20 cellular contexts compared by ENCODE assay signal in genomic region chr5:83583859-83584258, GRCh38.
DNase-seq lines count a peak whose midpoint lies in the region; ATAC-seq, FAIRE-seq and TF ChIP-seq lines count a peak whose summit lies in the region.
"Had no signal": no experiment of that assay in that cellular context is flagged by ENCODE, and none has a peak within 500 bp of the region (broad histone marks: within the 10 kb centered on the region; RNA-seq: fewer than 3 reads in every experiment).

No MANE protein-coding gene starts in this region.

- no peak overlapping the region; the same call in 1 of the 2 replicates for H2AFZ ChIP-seq in SK-N-SH (ENCODE audit: low read depth)
- no peak overlapping the region for H2AFZ ChIP-seq in astrocyte (ENCODE audit: low read depth, low read length)
- H2AFZ ChIP-seq: hepatocyte had no signal

- peaks cover 9% of the 10 kb centered on the region for H3K4me1 Mint-ChIP-seq in astrocyte (ENCODE audit: low read depth, unreplicated experiment)
- H3K4me1 Mint-ChIP-seq in activated CD4-positive, alpha-beta memory T cell treated with anti-CD3 and anti-CD28 coated beads, Interleukin-2, amount 10 ng/mL, durations not matched to agents 7 days and 5 days = no peaks in the 10 kb centered on the region
- H3K4me1 Mint-ChIP-seq: nephron progenitor cell had no signal

- ATAC-seq in SK-N-SH treated with all-trans-retinoic acid at 6 μM for 48 hours = no peak
- ATAC-seq: stimulated activated naive CD8-positive, alpha-beta T cell treated with anti-CD3 and anti-CD28 coated beads, Interleukin-15, Interleukin-2, amounts not matched to agents 100 U/mL and 50 U/mL, for 24 hours had no signal

- H3K36me3 ChIP-seq in SK-N-SH (replicated peaks in 1 of 2; ENCODE audit: control insufficient read depth in 1 of 2, insufficient read depth in 2 of 2, low read length in 1 of 2) (peaks cover 34 to 60% of the 10 kb centered on the region in 2 experiments), astrocyte (ENCODE audit: insufficient read depth, low read length) (peaks cover 35% of the 10 kb centered on the region), sigmoid colon (no peaks in the 10 kb centered on the region)

- H3K36me3 Mint-ChIP-seq in astrocyte (ENCODE audit: low read depth, unreplicated experiment) = peaks cover 27% of the 10 kb centered on the region
- H3K36me3 Mint-ChIP-seq in activated CD4-positive, alpha-beta memory T cell treated with anti-CD3 and anti-CD28 coated beads, Interleukin-2, amount 10 ng/mL, durations not matched to agents 7 days and 5 days (ENCODE audit: low read depth) = no peaks in the 10 kb centered on the region

- no peak for TF ChIP-seq CTCF in SK-N-SH (IDR thresholded peaks at IDR 0.05)
- TF ChIP-seq CTCF in astrocyte (IDR thresholded peaks at IDR 0.05; ENCODE audit: insufficient read depth, low read depth, low read length) = no peak
- TF ChIP-seq CTCF in sigmoid colon (IDR thresholded peaks at IDR 0.05) = no peak

- no peak overlapping the region for H3K4me2 ChIP-seq in SK-N-SH
- peak overlapping the region; percentile 13 for H3K4me2 ChIP-seq in astrocyte (ENCODE audit: low read length)
- H3K4me2 ChIP-seq: hepatocyte had no signal

- H3F3A ChIP-seq in SK-N-SH (replicated peaks; ENCODE audit: insufficient read depth) = peaks cover 56% of the 10 kb centered on the region

- peaks cover 3% of the 10 kb centered on the region for H3K9me3 Mint-ChIP-seq in astrocyte (ENCODE audit: unreplicated experiment)
- no peaks in the 10 kb centered on the region for H3K9me3 Mint-ChIP-seq in activated CD4-positive, alpha-beta memory T cell treated with anti-CD3 and anti-CD28 coated beads, Interleukin-2, amount 10 ng/mL, durations not matched to agents 7 days and 5 days
- H3K9me3 Mint-ChIP-seq: nephron progenitor cell had no signal

- peak overlapping the region in 1 of 2 experiments; percentile 25; a peak in 1 of 4 replicates for H3K27ac ChIP-seq in SK-N-SH (ENCODE audit: low read depth in 2 of 2, low read length in 1 of 2)
- no peak overlapping the region for H3K27ac ChIP-seq in astrocyte (ENCODE audit: low read depth, low read length)
- H3K27ac ChIP-seq in sigmoid colon = no peak overlapping the region
- H3K27ac ChIP-seq: hepatocyte, SJSA1 had no signal

- H3K4me1 ChIP-seq in SK-N-SH (ENCODE audit: control insufficient read depth in 1 of 2, insufficient read depth in 2 of 2, low read depth in 1 of 2, low read length in 1 of 2) (peaks cover 0 to 18% of the 10 kb centered on the region in 2 experiments; a peak in 2 of 4 replicates), astrocyte (ENCODE audit: insufficient read depth, low read length) (peaks cover 13% of the 10 kb centered on the region), sigmoid colon (no peaks in the 10 kb centered on the region)

- no peak for TF ChIP-seq RAD21 in SK-N-SH (IDR thresholded peaks at IDR 0.05; ENCODE audit: low read length)

- no peaks in the 10 kb centered on the region for H4K20me1 ChIP-seq in SK-N-SH (ENCODE audit: insufficient read depth)
- no peaks in the 10 kb centered on the region for H4K20me1 ChIP-seq in astrocyte (ENCODE audit: insufficient read depth, low read length)

- no peaks in the 10 kb centered on the region for H3K9me3 ChIP-seq in SK-N-SH
- no peaks in the 10 kb centered on the region for H3K9me3 ChIP-seq in astrocyte (ENCODE audit: insufficient read depth, low read depth, low read length)
- H3K9me3 ChIP-seq in sigmoid colon = no peaks in the 10 kb centered on the region
- H3K9me3 ChIP-seq: SJSA1 had no signal

- no peak overlapping the region for H3K27ac Mint-ChIP-seq in astrocyte (ENCODE audit: unreplicated experiment)
- H3K27ac Mint-ChIP-seq in activated CD4-positive, alpha-beta memory T cell treated with anti-CD3 and anti-CD28 coated beads, Interleukin-2, amount 10 ng/mL, durations not matched to agents 7 days and 5 days = no peak overlapping the region

- no peak for TF ChIP-seq POLR2A in sigmoid colon (IDR thresholded peaks at IDR 0.05)

- FAIRE-seq in astrocyte (lab: Jason Lieb, UNC) = peak; percentile 67

- POLR2A ChIA-PET in SK-N-SH (lab: Yijun Ruan, JAX) = no interaction called here
- POLR2A ChIA-PET in activated CD4-positive, alpha-beta memory T cell treated with anti-CD3 and anti-CD28 coated beads, Interleukin-2, amount 10 ng/mL, durations not matched to agents 7 days and 5 days (lab: Charles Lee) = no interaction called here

- H3K4me3 ChIP-seq in SK-N-SH (ENCODE audit: low read depth in 2 of 2, low read length in 1 of 2) (no peak overlapping the region), astrocyte (ENCODE audit: insufficient read depth, low read depth, low read length) (no peak overlapping the region), sigmoid colon (no peak overlapping the region)
- H3K4me3 ChIP-seq: hepatocyte, SJSA1 had no signal

- TF ChIP-seq EP300 in SK-N-SH (IDR thresholded peaks at IDR 0.05; ENCODE audit: borderline replicate concordance in 1 of 2, low read depth in 1 of 2, low read length in 1 of 2) (no peak), sigmoid colon (IDR thresholded peaks at IDR 0.05) (no peak)

- CTCF ChIA-PET in SK-N-SH (lab: Yijun Ruan, JAX) = no interaction called here
- CTCF ChIA-PET in activated CD4-positive, alpha-beta memory T cell treated with anti-CD3 and anti-CD28 coated beads, Interleukin-2, amount 10 ng/mL, durations not matched to agents 7 days and 5 days (lab: Charles Lee) = no interaction called here

- H3K27me3 Mint-ChIP-seq in astrocyte (ENCODE audit: low read depth, unreplicated experiment) = no peaks in the 10 kb centered on the region
- no peaks in the 10 kb centered on the region for H3K27me3 Mint-ChIP-seq in activated CD4-positive, alpha-beta memory T cell treated with anti-CD3 and anti-CD28 coated beads, Interleukin-2, amount 10 ng/mL, durations not matched to agents 7 days and 5 days

- H3K4me3 Mint-ChIP-seq in astrocyte (ENCODE audit: unreplicated experiment) = no peak overlapping the region
- H3K4me3 Mint-ChIP-seq in activated CD4-positive, alpha-beta memory T cell treated with anti-CD3 and anti-CD28 coated beads, Interleukin-2, amount 10 ng/mL, durations not matched to agents 7 days and 5 days = no peak overlapping the region
- H3K4me3 Mint-ChIP-seq: nephron progenitor cell had no signal

- no peaks in the 10 kb centered on the region for H3K79me2 ChIP-seq in SK-N-SH (ENCODE audit: insufficient read depth)
- H3K79me2 ChIP-seq in astrocyte (ENCODE audit: insufficient read depth, low read length) = no peaks in the 10 kb centered on the region
- H3K79me2 ChIP-seq: hepatocyte had no signal

- no peak for DNase-seq in SK-N-SH
- DNase-seq in astrocyte (ENCODE audit: low read depth) = peak; percentile 66
- DNase-seq in fibroblast of peridontal ligament (ENCODE audit: extremely low read depth) = peak; percentile 88
- DNase-seq in stromal cell of bone marrow (ENCODE audit: low read depth) = peak; percentile 40
- DNase-seq in activated CD4-positive, alpha-beta memory T cell treated with anti-CD3 and anti-CD28 coated beads, Interleukin-2, amount 10 ng/mL, durations not matched to agents 7 days and 5 days = no peak
- DNase-seq in sigmoid colon = no peak
- no peak for DNase-seq in NCI-H526 treated with DMSO at 0.1 percent for 48 hours (lab: John Stamatoyannopoulos, UW)
- DNase-seq: 8988T; activated CD4-positive, alpha-beta T cell treated with anti-CD3 and anti-CD28 coated beads for 1 hour; activated effector memory CD4-positive, alpha-beta T cell treated with Interleukin-2 at 50 U/mL for 16 hours; amniotic stem cell; H7; NCI-H1436 treated with DMSO at 0.1 percent for 48 hours; NCI-H446; nephron progenitor cell; stimulated activated naive CD8-positive, alpha-beta T cell treated with anti-CD3 and anti-CD28 coated beads, Interleukin-15, Interleukin-2, amounts not matched to agents 100 U/mL and 50 U/mL, for 24 hours; trophoblast cell had no signal

- H3K9ac ChIP-seq in SK-N-SH = no peak overlapping the region
- H3K9ac ChIP-seq in astrocyte (ENCODE audit: low read length) = no peak overlapping the region

- intact Hi-C loops in sigmoid colon (cut with DNase I) = no loop called here

- H3K9me2 ChIP-seq in SK-N-SH = no peaks in the 10 kb centered on the region

- no peaks in the 10 kb centered on the region for H3K27me3 ChIP-seq in SK-N-SH (ENCODE audit: insufficient read depth)
- no peaks in the 10 kb centered on the region for H3K27me3 ChIP-seq in astrocyte (ENCODE audit: insufficient read depth, low read length)
- no peaks in the 10 kb centered on the region for H3K27me3 ChIP-seq in sigmoid colon
- H3K27me3 ChIP-seq: hepatocyte, SJSA1 had no signal

TF ChIP-seq in SK-N-SH, 30 proteins besides CTCF, POLR2A, EP300 and RAD21:
- TF ChIP-seq RFX5 (IDR thresholded peaks at IDR 0.05; ENCODE audit: low read length) = no peak
- TF ChIP-seq JUND (IDR thresholded peaks at IDR 0.05) = peak; percentile 32; the same call in 1 of the 2 replicates
- TF ChIP-seq SIN3A (IDR thresholded peaks at IDR 0.05; ENCODE audit: borderline replicate concordance, low read depth, low read length) = no peak
- TF ChIP-seq TCF12 (IDR thresholded peaks at IDR 0.05) = peak; percentile 15; the same call in 1 of the 2 replicates
- peak; percentile 68; the same call in 1 of the 2 replicates for TF ChIP-seq FOSL2 (IDR thresholded peaks at IDR 0.05; ENCODE audit: borderline replicate concordance, low read depth)

TF ChIP-seq in SK-N-SH treated with all-trans-retinoic acid at 6 μM for 48 hours, 23 proteins besides CTCF, POLR2A, EP300 and RAD21:
- TF ChIP-seq ZFP30 (CRISPR knock-in tag; IDR thresholded peaks at IDR 0.05) = no peak
- no peak for TF ChIP-seq ARNTL (CRISPR knock-in tag; IDR thresholded peaks at IDR 0.05; ENCODE audit: borderline replicate concordance, low read depth)

Comparison
In these comparisons a context has a peak if more than half of its experiments do, and no peak if none do; other contexts are left out.
1. DNase-seq: peak in astrocyte (single experiment), fibroblast of peridontal ligament (single experiment) and stromal cell of bone marrow (single experiment); none in SK-N-SH (single experiment), activated CD4-positive, alpha-beta memory T cell treated with anti-CD3 and anti-CD28 coated beads, Interleukin-2, amount 10 ng/mL, durations not matched to agents 7 days and 5 days (single experiment), sigmoid colon (single experiment) and NCI-H526 treated with DMSO at 0.1 percent for 48 hours (single experiment).